ENCODE assay signal across 8 cellular contexts in the genomic region with DNA sequence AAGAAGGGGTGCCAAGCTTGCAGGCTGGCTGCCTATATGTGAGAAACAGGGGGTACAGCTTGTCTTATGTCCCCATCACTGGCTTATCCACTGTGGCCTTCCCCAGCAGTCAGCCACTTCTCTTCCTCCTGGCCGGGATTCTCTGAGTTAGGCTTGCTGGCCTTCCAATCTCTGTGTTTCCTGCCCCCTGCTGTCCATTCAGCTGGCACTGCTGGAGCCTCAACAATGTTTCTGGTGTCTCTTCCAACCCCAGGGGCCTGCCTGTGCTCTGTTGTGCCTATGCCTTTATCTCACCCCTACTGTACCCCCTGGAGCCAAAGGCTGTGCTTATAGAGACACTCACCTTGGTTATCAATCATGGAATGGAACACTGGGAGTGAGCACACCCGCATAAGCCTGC. TPM values are rescaled to one million over a fixed set of nuclear protein-coding genes. Genes with fewer than 3 reads are reported as not detected.
DNase-seq lines count a peak whose midpoint lies in the region; ATAC-seq and TF ChIP-seq lines count a peak whose summit lies in the region.

No MANE protein-coding gene starts in this region.

- H3K79me2 ChIP-seq in MM.1S (ENCODE audit: low read length) = no peaks in the 10 kb centered on the region

- no peaks in the 10 kb centered on the region for H3K27me3 ChIP-seq in MM.1S (replicated peaks; ENCODE audit: insufficient read depth, low read length)
- H3K27me3 ChIP-seq in lower lobe of right lung (ENCODE audit: low read depth) = no peaks in the 10 kb centered on the region

- H3K4me2 ChIP-seq in MM.1S (ENCODE audit: low read depth, low read length) = no peak overlapping the region

- H3K36me3 ChIP-seq in MM.1S (replicated peaks; ENCODE audit: insufficient read depth, low read length) (no peaks in the 10 kb centered on the region), lower lobe of right lung (no peaks in the 10 kb centered on the region)

- no peaks in the 10 kb centered on the region for H3F3A ChIP-seq in MM.1S (ENCODE audit: insufficient read depth, low read length)

- H3K4me3 ChIP-seq in MM.1S (ENCODE audit: low read length) = no peak overlapping the region
- H3K4me3 ChIP-seq in lower lobe of right lung = no peak overlapping the region

- peak in 1 of 2 donors; percentile 50 for ATAC-seq in lower lobe of right lung
- ATAC-seq in GM19452 (IDR thresholded peaks at IDR 0.05; ENCODE audit: unreplicated experiment) = no peak
- ATAC-seq in GM19395 (IDR thresholded peaks at IDR 0.05; ENCODE audit: unreplicated experiment) = no peak

- H3K9me2 ChIP-seq in MM.1S (replicated peaks; ENCODE audit: insufficient read depth, low read length) = no peaks in the 10 kb centered on the region

- no peaks in the 10 kb centered on the region for H3K4me1 ChIP-seq in MM.1S (ENCODE audit: low read length)
- peaks cover 24% of the 10 kb centered on the region for H3K4me1 ChIP-seq in lower lobe of right lung

- H4K20me1 ChIP-seq in MM.1S (ENCODE audit: insufficient read depth, low read length) = no peaks in the 10 kb centered on the region

- DNase-seq in EL (peak; percentile 56), MM.1S (no peak), caudate nucleus (lab: John Stamatoyannopoulos, UW) (peak in 54 of 61 donors; percentile 4 to 84 (median 40)), lower lobe of right lung (no peak), T-helper 9 cell (no peak)
- no peak for DNase-seq in activated T-cell treated with anti-CD3 and anti-CD28 coated beads, Interleukin-2, amount 50 U/mL, for 48 hours

- H3K27ac ChIP-seq in MM.1S (ENCODE audit: low read length) = no peak overlapping the region
- H3K27ac ChIP-seq in caudate nucleus (ENCODE audit: low read depth, low read length) = peak overlapping the region; percentile 24
- no peak overlapping the region for H3K27ac ChIP-seq in lower lobe of right lung

- TF ChIP-seq CTCF in MM.1S (IDR thresholded peaks at IDR 0.05; ENCODE audit: low read length) (peak; percentile 34), lower lobe of right lung (IDR thresholded peaks at IDR 0.05) (peak; percentile 20)

- H2AFZ ChIP-seq in MM.1S (ENCODE audit: low read length) = no peak overlapping the region

- H3K9me3 ChIP-seq in MM.1S (replicated peaks; ENCODE audit: insufficient read depth, low read length) (no peaks in the 10 kb centered on the region), lower lobe of right lung (peaks cover 3% of the 10 kb centered on the region)

- intact Hi-C loops in lower lobe of right lung (cut with DNase I) = no loop called here

- H3K9ac ChIP-seq in MM.1S (ENCODE audit: low read length) = no peak overlapping the region

RNA-seq across cellular contexts. Expression of gene ANAPC13, which starts 36.5 kb away (rescaled TPM):
- total RNA-seq in lower lobe of right lung = 53.1 TPM

RNA-seq across cellular contexts. Expression of gene CEP63, which starts 36.6 kb away (rescaled TPM):
- total RNA-seq in lower lobe of right lung = 20.6 TPM

Comparison
In these comparisons a context has a peak if more than half of its experiments do, and no peak if none do; other contexts are left out.
1. DNase-seq: peak in EL (single experiment) and caudate nucleus (54 of 61); none in MM.1S (single experiment), lower lobe of right lung (single experiment), T-helper 9 cell (single experiment) and activated T-cell treated with anti-CD3 and anti-CD28 coated beads, Interleukin-2, amount 50 U/mL, for 48 hours (0 of 2).